16 cellular contexts compared by ENCODE assay signal in the genomic region with DNA sequence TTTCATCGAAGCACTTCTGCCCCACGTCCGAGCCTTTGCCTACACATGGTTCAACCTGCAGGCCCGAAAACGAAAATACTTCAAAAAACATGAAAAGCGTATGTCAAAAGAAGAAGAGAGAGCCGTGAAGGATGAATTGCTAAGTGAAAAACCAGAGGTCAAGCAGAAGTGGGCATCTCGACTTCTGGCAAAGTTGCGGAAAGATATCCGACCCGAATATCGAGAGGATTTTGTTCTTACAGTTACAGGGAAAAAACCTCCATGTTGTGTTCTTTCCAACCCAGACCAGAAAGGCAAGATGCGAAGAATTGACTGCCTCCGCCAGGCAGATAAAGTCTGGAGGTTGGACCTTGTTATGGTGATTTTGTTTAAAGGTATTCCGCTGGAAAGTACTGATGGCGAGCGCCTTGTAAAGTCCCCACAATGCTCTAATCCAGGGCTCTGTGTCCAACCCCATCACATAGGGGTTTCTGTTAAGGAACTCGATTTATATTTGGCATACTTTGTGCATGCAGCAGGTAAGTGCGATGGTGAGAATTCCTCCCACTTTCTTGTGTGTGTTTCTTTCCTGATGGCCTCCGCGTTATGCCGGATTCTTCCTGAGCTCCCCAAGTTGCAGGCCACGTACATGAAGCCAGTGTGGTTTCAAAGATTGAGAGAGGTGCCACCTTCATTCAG. TPM values are rescaled to one million over a fixed set of nuclear protein-coding genes. Genes with fewer than 3 reads are reported as not detected.
DNase-seq lines count a peak whose midpoint lies in the region; TF ChIP-seq lines count a peak whose summit lies in the region.
"Had no signal": no experiment of that assay in that cellular context is flagged by ENCODE, and none has a peak within 500 bp of the region (broad histone marks: within the 10 kb centered on the region; RNA-seq: fewer than 3 reads in every experiment).

No MANE protein-coding gene starts in this region.

- H2AFZ ChIP-seq in neural progenitor cell (replicated peaks): no peak overlapping the region
- H2AFZ ChIP-seq: GM23248 had no signal

- DNase-seq in astrocyte of the cerebellum (ENCODE audit: low read depth) (no peak), mesothelial cell of epicardium (ENCODE audit: low spot score in 2 of 2, unreplicated experiment in 2 of 2) (no peak), superior temporal gyrus (ENCODE audit: extremely low spot score) (peak; percentile 63), NCI-H146 treated with DMSO at 0.1 percent for 48 hours (lab: John Stamatoyannopoulos, UW; ENCODE audit: unreplicated experiment) (no peak), neural progenitor cell (ENCODE audit: low spot score) (no peak), mesenteric fat pad (ENCODE audit: low spot score) (no peak)
- DNase-seq in T-helper 2 cell treated with Interferon-gamma antibody and Interleukin-4, amounts not matched to agents 5 μg/mL and 100 μg/mL, for 36 hours (ENCODE audit: low spot score): no peak
- DNase-seq: activated naive CD4-positive, alpha-beta T cell treated with anti-CD3 and anti-CD28 coated beads, Interleukin-2, amount 10 ng/mL, durations not matched to agents 7 days and 5 days; activated T-cell treated with anti-CD3 and anti-CD28 coated beads for 4 hours; CD8-positive, alpha-beta memory T cell; foreskin melanocyte; GM23248; NCI-H1417 treated with DMSO at 0.1 percent for 48 hours; NCI-H2227 treated with DMSO at 0.1 percent for 48 hours; NK-92 treated with Interleukin-12 subunit alpha and Interleukin-12 subunit beta, amount 100 ng/mL, for 24 hours had no signal

- H3K9me3 ChIP-seq in neural progenitor cell (ENCODE audit: low read depth): no peaks in the 10 kb centered on the region

- H3K36me3 Mint-ChIP-seq in IgD-negative memory B cell: no peaks in the 10 kb centered on the region
- H3K36me3 Mint-ChIP-seq in mesothelial cell of epicardium: peaks cover 19% of the 10 kb centered on the region
- no peaks in the 10 kb centered on the region for H3K36me3 Mint-ChIP-seq in T-helper 2 cell treated with Interferon-gamma antibody and Interleukin-4, amounts not matched to agents 5 μg/mL and 100 μg/mL, for 36 hours (ENCODE audit: low read depth)
- peaks cover 24% of the 10 kb centered on the region for H3K36me3 Mint-ChIP-seq in neural progenitor cell
- H3K36me3 Mint-ChIP-seq: activated naive CD4-positive, alpha-beta T cell treated with anti-CD3 and anti-CD28 coated beads, Interleukin-2, amount 10 ng/mL, durations not matched to agents 7 days and 5 days had no signal

- peaks cover 21% of the 10 kb centered on the region for H3K4me1 ChIP-seq in neural progenitor cell

- H3K27me3 ChIP-seq in neural progenitor cell: peaks cover 37% of the 10 kb centered on the region

- no peaks in the 10 kb centered on the region for H3K36me3 ChIP-seq in neural progenitor cell

- peaks cover 0 to 4% (median 0%) of the 10 kb centered on the region in 3 donors for H3K9me3 Mint-ChIP-seq in IgD-negative memory B cell
- no peaks in the 10 kb centered on the region for H3K9me3 Mint-ChIP-seq in mesothelial cell of epicardium
- H3K9me3 Mint-ChIP-seq in T-helper 2 cell treated with Interferon-gamma antibody and Interleukin-4, amounts not matched to agents 5 μg/mL and 100 μg/mL, for 36 hours: no peaks in the 10 kb centered on the region
- H3K9me3 Mint-ChIP-seq in neural progenitor cell: peaks cover 4% of the 10 kb centered on the region
- H3K9me3 Mint-ChIP-seq: activated naive CD4-positive, alpha-beta T cell treated with anti-CD3 and anti-CD28 coated beads, Interleukin-2, amount 10 ng/mL, durations not matched to agents 7 days and 5 days; CD8-positive, alpha-beta memory T cell had no signal

- H3K9ac ChIP-seq in neural progenitor cell: no peak overlapping the region
- H3K9ac ChIP-seq: GM23248 had no signal

- no peak overlapping the region for H3K4me2 ChIP-seq in neural progenitor cell

- peak overlapping the region in 2 of 3 donors; percentile 29 to 36 for H3K27ac Mint-ChIP-seq in IgD-negative memory B cell
- peak overlapping the region; percentile 51 for H3K27ac Mint-ChIP-seq in mesothelial cell of epicardium
- H3K27ac Mint-ChIP-seq in T-helper 2 cell treated with Interferon-gamma antibody and Interleukin-4, amounts not matched to agents 5 μg/mL and 100 μg/mL, for 36 hours: no peak overlapping the region
- no peak overlapping the region for H3K27ac Mint-ChIP-seq in neural progenitor cell
- H3K27ac Mint-ChIP-seq: activated naive CD4-positive, alpha-beta T cell treated with anti-CD3 and anti-CD28 coated beads, Interleukin-2, amount 10 ng/mL, durations not matched to agents 7 days and 5 days had no signal

- peaks cover 9% of the 10 kb centered on the region for H4K20me1 ChIP-seq in neural progenitor cell (ENCODE audit: low read depth)

- no peaks in the 10 kb centered on the region for H3K79me2 ChIP-seq in neural progenitor cell (ENCODE audit: low read depth)

- peaks cover 10% of the 10 kb centered on the region for H3F3A ChIP-seq in neural progenitor cell (ENCODE audit: low read depth)

- H3K4me1 Mint-ChIP-seq in IgD-negative memory B cell: peaks cover 2 to 9% (median 4%) of the 10 kb centered on the region in 3 donors
- H3K4me1 Mint-ChIP-seq in mesothelial cell of epicardium: peaks cover 72% of the 10 kb centered on the region
- no peaks in the 10 kb centered on the region for H3K4me1 Mint-ChIP-seq in T-helper 2 cell treated with Interferon-gamma antibody and Interleukin-4, amounts not matched to agents 5 μg/mL and 100 μg/mL, for 36 hours (ENCODE audit: low read depth)
- H3K4me1 Mint-ChIP-seq in neural progenitor cell: peaks cover 15% of the 10 kb centered on the region

- TF ChIP-seq CTCF in astrocyte of the cerebellum (IDR thresholded peaks at IDR 0.05; ENCODE audit: low read depth, low read length, missing control alignments): no peak
- TF ChIP-seq CTCF in mesothelial cell of epicardium (IDR thresholded peaks at IDR 0.05; ENCODE audit: unreplicated experiment): no peak
- no peak for TF ChIP-seq CTCF in neural progenitor cell (IDR thresholded peaks at IDR 0.05)

- in situ Hi-C loops in astrocyte of the cerebellum (cut with HindIII; ENCODE audit: low sequenced_read_pairs): loop anchor here (25.0 kb wide), 1 partner anchor 374 kb away; no protein-coding TSS in a partner anchor

- H3K4me3 Mint-ChIP-seq in IgD-negative memory B cell: no peak overlapping the region
- no peak overlapping the region for H3K4me3 Mint-ChIP-seq in mesothelial cell of epicardium
- no peak overlapping the region for H3K4me3 Mint-ChIP-seq in T-helper 2 cell treated with Interferon-gamma antibody and Interleukin-4, amounts not matched to agents 5 μg/mL and 100 μg/mL, for 36 hours
- no peak overlapping the region for H3K4me3 Mint-ChIP-seq in neural progenitor cell
- H3K4me3 Mint-ChIP-seq: activated naive CD4-positive, alpha-beta T cell treated with anti-CD3 and anti-CD28 coated beads, Interleukin-2, amount 10 ng/mL, durations not matched to agents 7 days and 5 days; CD8-positive, alpha-beta memory T cell had no signal

- peak overlapping the region; percentile 24 for H3K4me3 ChIP-seq in astrocyte of the cerebellum (ENCODE audit: low read depth, low read length)
- no peak overlapping the region for H3K4me3 ChIP-seq in neural progenitor cell
- H3K4me3 ChIP-seq: GM23248 had no signal

- no peak overlapping the region for H3K27ac ChIP-seq in neural progenitor cell
- H3K27ac ChIP-seq: GM23248 had no signal

- H3K27me3 Mint-ChIP-seq in IgD-negative memory B cell (peaks cover 10% of the 10 kb centered on the region), mesothelial cell of epicardium (ENCODE audit: low read depth) (no peaks in the 10 kb centered on the region), neural progenitor cell (ENCODE audit: insufficient read depth, low read depth) (peaks cover 46% of the 10 kb centered on the region)
- peaks cover 62% of the 10 kb centered on the region for H3K27me3 Mint-ChIP-seq in T-helper 2 cell treated with Interferon-gamma antibody and Interleukin-4, amounts not matched to agents 5 μg/mL and 100 μg/mL, for 36 hours (ENCODE audit: low read depth)

RNA-seq across cellular contexts. Expression of a gene that starts 5.9 kb away (rescaled TPM):
- polyA plus RNA-seq in IgD-negative memory B cell: 0.93 TPM
- 152 to 163 TPM (median 162 TPM) in 3 replicates for total RNA-seq in mesothelial cell of epicardium
- 1.7 and 5.3 TPM in 2 replicates for total RNA-seq in neural progenitor cell (ENCODE audit: low replicate concordance)
- 111 TPM for total RNA-seq in mesenteric fat pad

Comparison
In these comparisons a context has a peak if more than half of its experiments do, and no peak if none do; other contexts are left out.
1. H3K27ac Mint-ChIP-seq: peak in IgD-negative memory B cell (2 of 3) and mesothelial cell of epicardium (single experiment); none in T-helper 2 cell treated with Interferon-gamma antibody and Interleukin-4, amounts not matched to agents 5 μg/mL and 100 μg/mL, for 36 hours (single experiment) and neural progenitor cell (single experiment).
2. RNA of a gene that starts 5.9 kb away (total RNA-seq): 152 to 163 TPM in mesothelial cell of epicardium and 111 TPM in mesenteric fat pad (single experiment); 1.7 to 5.3 TPM in neural progenitor cell; every median in the first group is over 10 times any median in the second.